In the genomic region with DNA sequence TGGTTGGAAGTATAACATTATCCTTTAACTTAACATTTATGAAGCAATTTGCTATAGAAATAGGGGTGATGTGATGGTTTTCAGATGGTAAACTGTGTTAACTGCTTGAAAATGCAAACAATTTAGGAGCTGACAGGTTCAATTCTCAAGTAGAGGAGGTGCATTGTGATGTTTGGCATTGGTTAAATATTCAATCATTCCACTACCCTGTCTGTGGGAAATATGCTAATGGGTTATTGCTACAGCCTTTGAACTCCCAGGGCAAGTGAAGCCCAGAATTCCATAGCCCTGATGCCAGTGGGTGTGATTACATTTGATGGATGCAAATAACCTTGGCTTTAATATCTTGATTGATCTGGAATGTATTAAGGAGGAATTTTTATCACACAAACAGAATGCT, we compare ENCODE assay signal across 17 cellular contexts.
DNase-seq lines count a peak whose midpoint lies in the region; TF ChIP-seq lines count a peak whose summit lies in the region.
"Had no signal": no experiment of that assay in that cellular context is flagged by ENCODE, and none has a peak within 500 bp of the region (broad histone marks: within the 10 kb centered on the region; RNA-seq: fewer than 3 reads in every experiment).

No MANE protein-coding gene starts in this region.

- no peak overlapping the region for H2BK120ac ChIP-seq in H9 (ENCODE audit: low read depth, low read length, poor library complexity, severe bottlenecking)

- H3K27me3 ChIP-seq in H9 (ENCODE audit: insufficient read depth, low read length) (no peaks in the 10 kb centered on the region), skeletal muscle satellite cell (ENCODE audit: control insufficient read depth, insufficient read depth, low read length) (no peaks in the 10 kb centered on the region)
- H3K27me3 ChIP-seq: ovary had no signal

- no peaks in the 10 kb centered on the region; a peak in 1 of 5 replicates for H3K9me3 Mint-ChIP-seq in H9
- H3K9me3 Mint-ChIP-seq: IgD-negative memory B cell, T-cell had no signal

- no peak overlapping the region for H2BK20ac ChIP-seq in H9 (ENCODE audit: low read depth, low read length, poor library complexity, severe bottlenecking)

- no peaks in the 10 kb centered on the region for H3K79me1 ChIP-seq in H9 (ENCODE audit: insufficient read depth, low read depth, low read length, poor library complexity, severe bottlenecking)

- H3T11ph ChIP-seq in H9 (ENCODE audit: low read length): no peak overlapping the region

- H3K4me1 ChIP-seq in H9 (ENCODE audit: insufficient read depth, low read length) (peaks cover 13% of the 10 kb centered on the region; the same call in 1 of the 2 replicates), skeletal muscle satellite cell (ENCODE audit: control insufficient read depth, insufficient read depth, low read length) (peaks cover 24% of the 10 kb centered on the region)

- no peak overlapping the region for H4K8ac ChIP-seq in H9 (replicated peaks; ENCODE audit: insufficient read length, low read depth, low read length)

- H2BK15ac ChIP-seq in H9 (ENCODE audit: low read depth, low read length): no peak overlapping the region

- peak overlapping the region in 2 of 3 experiments; percentile 85 to 99; a peak in 3 of 7 replicates for H3K27ac Mint-ChIP-seq in H9
- H3K27ac Mint-ChIP-seq: IgD-negative memory B cell, T-cell had no signal

- H3K4me2 ChIP-seq in H9 (ENCODE audit: insufficient read depth, insufficient read length, low read length) (no peak overlapping the region), skeletal muscle satellite cell (ENCODE audit: low read length) (peak overlapping the region; percentile 19)

- no peaks in the 10 kb centered on the region for H3K36me3 Mint-ChIP-seq in H9 (ENCODE audit: insufficient read depth in 1 of 3, low read depth in 3 of 3)
- H3K36me3 Mint-ChIP-seq: IgD-negative memory B cell, T-cell had no signal

- no peaks in the 10 kb centered on the region for H4K20me1 ChIP-seq in H9 (ENCODE audit: control insufficient read depth, insufficient read depth, insufficient read length)

- no peak overlapping the region for H3K14ac ChIP-seq in H9 (ENCODE audit: insufficient read depth, low read length)

- no peak overlapping the region for H2BK5ac ChIP-seq in H9 (ENCODE audit: insufficient read length, low read length)

- DNase-seq in H9 (peak; percentile 39), astrocyte of the cerebellum (ENCODE audit: low read depth) (peak; percentile 5), iPS DF 4.7 (ENCODE audit: extremely low read depth, low spot score) (peak; percentile 46), cortex of kidney (lab: John Stamatoyannopoulos, UW) (no peak), CD1c-positive myeloid dendritic cell (ENCODE audit: extremely low spot score) (no peak), A172 (ENCODE audit: low spot score) (no peak)
- DNase-seq in central memory CD4-positive, alpha-beta T cell: no peak
- DNase-seq: activated CD4-positive, alpha-beta T cell treated with anti-CD3 and anti-CD28 coated beads for 4 hours; caudate nucleus; COR-L47; NCI-H2029; ovary; stimulated activated CD4-positive, alpha-beta T cell treated with anti-CD3 and anti-CD28 coated beads, Interleukin-4, amount 100 ng/mL, for 4 hours; stimulated activated naive CD8-positive, alpha-beta T cell treated with anti-CD3 and anti-CD28 coated beads, Interleukin-15, Interleukin-2, amounts not matched to agents 100 U/mL and 50 U/mL, for 24 hours; T-cell had no signal

- H3K36me3 ChIP-seq in skeletal muscle satellite cell (ENCODE audit: insufficient read depth, low read length): no peaks in the 10 kb centered on the region
- H3K36me3 ChIP-seq: ovary had no signal

- H3K9me3 ChIP-seq in H9 (ENCODE audit: control insufficient read depth, low read depth, low read length) (no peaks in the 10 kb centered on the region), skeletal muscle satellite cell (replicated peaks; ENCODE audit: low read length) (no peaks in the 10 kb centered on the region)
- H3K9me3 ChIP-seq: ovary had no signal

- H3K4me3 ChIP-seq in astrocyte of the cerebellum (ENCODE audit: low read depth, low read length) (peak overlapping the region; percentile 15), skeletal muscle satellite cell (ENCODE audit: low read length) (no peak overlapping the region)
- H3K4me3 ChIP-seq: ovary had no signal

- no peak overlapping the region for H3K9ac ChIP-seq in H9 (ENCODE audit: extremely low read depth, insufficient read length, low read length)
- H3K9ac ChIP-seq in skeletal muscle satellite cell (ENCODE audit: low read depth, low read length): no peak overlapping the region

- H2BK12ac ChIP-seq in H9 (ENCODE audit: insufficient read length, low read depth, low read length): no peak overlapping the region

- no peak overlapping the region for H4K91ac ChIP-seq in H9 (ENCODE audit: insufficient read length, low read depth, low read length)

- no peaks in the 10 kb centered on the region for H3K27me3 Mint-ChIP-seq in H9 (ENCODE audit: low read depth)
- H3K27me3 Mint-ChIP-seq: IgD-negative memory B cell, T-cell had no signal

- H3K27ac ChIP-seq in H9 (ENCODE audit: insufficient read length, low read depth, low read length): peak overlapping the region; percentile 67
- H3K27ac ChIP-seq: ovary had no signal

- no peak for TF ChIP-seq CTCF in H9 (conservative IDR thresholded peaks at IDR 0.05)
- TF ChIP-seq CTCF in astrocyte of the cerebellum (IDR thresholded peaks at IDR 0.05; ENCODE audit: low read depth, low read length, missing control alignments): no peak

- H3K23ac ChIP-seq in H9 (ENCODE audit: insufficient read length, low read depth, low read length): no peak overlapping the region

- no peak overlapping the region for H3K18ac ChIP-seq in H9 (ENCODE audit: insufficient read length, low read depth, low read length)

- H3K4me3 Mint-ChIP-seq in H9: peak overlapping the region in 1 of 2 experiments; percentile 62; a peak in 2 of 5 replicates
- H3K4me3 Mint-ChIP-seq: IgD-negative memory B cell, T-cell had no signal

- H4K5ac ChIP-seq in H9 (ENCODE audit: insufficient read length, low read depth, low read length): no peak overlapping the region

- in situ Hi-C loops in astrocyte of the cerebellum (cut with HindIII; ENCODE audit: low sequenced_read_pairs): loop anchor here (25.0 kb wide), 1 partner anchor 686 kb away; the partner anchor contains the start of gene CFAP299

- no peak overlapping the region for H2AFZ ChIP-seq in H9 (ENCODE audit: low read length)

- no peaks in the 10 kb centered on the region for H3K23me2 ChIP-seq in H9 (ENCODE audit: insufficient read length, low read depth, low read length, poor library complexity, severe bottlenecking)

- H3K79me2 ChIP-seq in H9 (ENCODE audit: insufficient read depth, low read length): no peaks in the 10 kb centered on the region

- no peak overlapping the region for H3K4ac ChIP-seq in H9 (ENCODE audit: low read depth, low read length)

- H3K4me1 Mint-ChIP-seq in H9: peaks cover 26 to 37% of the 10 kb centered on the region in 2 experiments
- H3K4me1 Mint-ChIP-seq: T-cell had no signal

- no peak overlapping the region for H2AK5ac ChIP-seq in H9 (ENCODE audit: insufficient read length, low read length)

- H3K56ac ChIP-seq in H9 (ENCODE audit: insufficient read length, low read depth, low read length): no peak overlapping the region

Comparison
In these comparisons a context has a peak if more than half of its experiments do, and no peak if none do; other contexts are left out.
1. DNase-seq: peak in H9 (single experiment), astrocyte of the cerebellum (single experiment) and iPS DF 4.7 (single experiment); none in central memory CD4-positive, alpha-beta T cell (single experiment), cortex of kidney (single experiment), CD1c-positive myeloid dendritic cell (single experiment) and A172 (single experiment).